ENCODE assay signal across 10 cellular contexts in genomic region chr6:154653853-154654252, GRCh38.
DNase-seq lines count a peak whose midpoint lies in the region; ATAC-seq and TF ChIP-seq lines count a peak whose summit lies in the region.
"Had no signal": no experiment of that assay in that cellular context is flagged by ENCODE, and none has a peak within 500 bp of the region (broad histone marks: within the 10 kb centered on the region; RNA-seq: fewer than 3 reads in every experiment).

No MANE protein-coding gene starts in this region.

- H3K36me3 ChIP-seq in lung (ENCODE audit: control insufficient read depth in 2 of 2, insufficient read depth in 2 of 2, low read length in 2 of 2), result no peaks in the 10 kb centered on the region

- intact Hi-C loops in left cardiac atrium (cut with DNase I), result loop anchor here in 1 of 2 donors (10.0 kb wide), 1 partner anchor 781 kb away; no protein-coding TSS in a partner anchor
- intact Hi-C loops in cardiac septum (cut with DNase I), result loop anchor here (5.0 kb wide), 2 partner anchors 137 to 152 kb away; no protein-coding TSS in a partner anchor

- no peaks in the 10 kb centered on the region for H3K9me3 Mint-ChIP-seq in activated naive CD4-positive, alpha-beta T cell treated with anti-CD3 and anti-CD28 coated beads, Interleukin-2, amount 10 ng/mL, durations not matched to agents 7 days and 5 days

- no peaks in the 10 kb centered on the region for H3K9me3 ChIP-seq in lung (ENCODE audit: control insufficient read depth in 2 of 2, insufficient read depth in 1 of 2, low read length in 1 of 2)

- no peak for TF ChIP-seq CTCF in lung (IDR thresholded peaks at IDR 0.05; ENCODE audit: control extremely low read depth, extremely low read depth)

- H3K4me1 Mint-ChIP-seq in activated naive CD4-positive, alpha-beta T cell treated with anti-CD3 and anti-CD28 coated beads, Interleukin-2, amount 10 ng/mL, durations not matched to agents 7 days and 5 days, result no peaks in the 10 kb centered on the region

- no peaks in the 10 kb centered on the region for H3K27me3 ChIP-seq in lung (ENCODE audit: control insufficient read depth, insufficient read depth)

- H3K36me3 Mint-ChIP-seq in activated naive CD4-positive, alpha-beta T cell treated with anti-CD3 and anti-CD28 coated beads, Interleukin-2, amount 10 ng/mL, durations not matched to agents 7 days and 5 days, result no peaks in the 10 kb centered on the region

- H3K4me1 ChIP-seq in lung (ENCODE audit: control insufficient read depth in 2 of 2, insufficient read depth in 2 of 2, low read length in 2 of 2), result peaks cover 3 to 6% of the 10 kb centered on the region in 2 donors

- peak overlapping the region in 1 of 2 donors; percentile 21 for H3K27ac ChIP-seq in lung (ENCODE audit: low read depth in 1 of 2, low read length in 1 of 2)
- H3K27ac ChIP-seq: PC-9 had no signal

- ATAC-seq in left cardiac atrium (peak; percentile 63 to 94), lung (ENCODE audit: insufficient read depth, low FRiP score) (peak; percentile 80)

- 29 to 43% methylated on average over 4 of the region's 4 CpGs for WGBS in lung, 2 donors

- H3K4me3 Mint-ChIP-seq in activated naive CD4-positive, alpha-beta T cell treated with anti-CD3 and anti-CD28 coated beads, Interleukin-2, amount 10 ng/mL, durations not matched to agents 7 days and 5 days, result no peak overlapping the region
- H3K4me3 Mint-ChIP-seq: B cell had no signal

- peak; percentile 44 for DNase-seq in left cardiac atrium
- no peak for DNase-seq in cardiac septum (ENCODE audit: low spot score)
- DNase-seq in dermis microvascular lymphatic vessel endothelial cell (ENCODE audit: low read depth in 2 of 2), result peak; percentile 97 to 98
- no peak for DNase-seq in lung (ENCODE audit: low spot score)
- DNase-seq in activated naive CD4-positive, alpha-beta T cell treated with anti-CD3 and anti-CD28 coated beads, Interleukin-2, amount 10 ng/mL, durations not matched to agents 7 days and 5 days, result no peak
- no peak for DNase-seq in NCI-H2196 treated with DMSO at 0.1 percent for 48 hours (lab: John Stamatoyannopoulos, UW; ENCODE audit: unreplicated experiment)
- no peak for DNase-seq in nucleus accumbens (lab: John Stamatoyannopoulos, UW)
- DNase-seq in NCI-H2171 (lab: John Stamatoyannopoulos, UW), result no peak

- no peak overlapping the region for H3K4me3 ChIP-seq in lung
- H3K4me3 ChIP-seq: PC-9 had no signal

- no peaks in the 10 kb centered on the region for H3K27me3 Mint-ChIP-seq in activated naive CD4-positive, alpha-beta T cell treated with anti-CD3 and anti-CD28 coated beads, Interleukin-2, amount 10 ng/mL, durations not matched to agents 7 days and 5 days

- H3K27ac Mint-ChIP-seq in activated naive CD4-positive, alpha-beta T cell treated with anti-CD3 and anti-CD28 coated beads, Interleukin-2, amount 10 ng/mL, durations not matched to agents 7 days and 5 days, result no peak overlapping the region
- H3K27ac Mint-ChIP-seq: B cell had no signal

- CTCF ChIA-PET in activated naive CD4-positive, alpha-beta T cell treated with anti-CD3 and anti-CD28 coated beads, Interleukin-2, amount 10 ng/mL, durations not matched to agents 7 days and 5 days (lab: Charles Lee), result no interaction called here

Comparison
In these comparisons a context has a peak if more than half of its experiments do, and no peak if none do; other contexts are left out.
1. DNase-seq: peak in left cardiac atrium (single experiment) and dermis microvascular lymphatic vessel endothelial cell (2 of 2); none in cardiac septum (single experiment), lung (single experiment), activated naive CD4-positive, alpha-beta T cell treated with anti-CD3 and anti-CD28 coated beads, Interleukin-2, amount 10 ng/mL, durations not matched to agents 7 days and 5 days (single experiment), NCI-H2196 treated with DMSO at 0.1 percent for 48 hours (single experiment), nucleus accumbens (0 of 56) and NCI-H2171 (single experiment).